10 cellular contexts compared by ENCODE assay signal in the genomic region with DNA sequence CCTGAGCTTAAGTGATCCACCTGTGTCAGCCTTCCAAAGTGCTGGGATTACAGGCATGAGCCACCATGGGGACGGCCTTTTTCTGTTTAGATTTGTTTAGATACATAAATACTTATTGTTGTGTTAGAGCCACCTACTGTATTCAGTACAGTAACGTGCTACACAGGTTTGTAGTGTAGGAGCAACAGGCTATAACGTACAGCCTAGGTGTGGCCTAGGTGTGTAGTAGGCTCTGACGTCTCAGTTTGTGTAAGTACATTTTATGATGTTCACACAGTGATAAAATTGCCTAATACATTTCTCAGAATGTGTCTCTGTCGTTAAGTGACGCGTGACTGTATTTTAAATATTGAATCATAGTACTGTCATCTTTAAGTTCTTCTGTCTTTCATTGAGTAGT.
"Had no signal": no experiment of that assay in that cellular context is flagged by ENCODE, and none has a peak within 500 bp of the region (broad histone marks: within the 10 kb centered on the region; RNA-seq: fewer than 3 reads in every experiment).

No MANE protein-coding gene starts in this region.

- H3K4me1 Mint-ChIP-seq: GM23338, H9 had no signal

- ATAC-seq: GM23338, HepG2, K562 had no signal

- H3K27ac Mint-ChIP-seq: GM23338, H9, HFFc6 had no signal

- H3K9me3 Mint-ChIP-seq: GM23338, H9, HFFc6 had no signal

- DNase-seq: H9, HCEC 1CT, HFFc6, IMR-90, KG1 had no signal

- FAIRE-seq: H1, H54, HepG2, K562 had no signal

- H3K4me3 ChIP-seq: GM23338, K562 had no signal

- H3K4me3 Mint-ChIP-seq: GM23338, H9, HFFc6 had no signal
